14 cellular contexts compared by ENCODE assay signal in the genomic region with DNA sequence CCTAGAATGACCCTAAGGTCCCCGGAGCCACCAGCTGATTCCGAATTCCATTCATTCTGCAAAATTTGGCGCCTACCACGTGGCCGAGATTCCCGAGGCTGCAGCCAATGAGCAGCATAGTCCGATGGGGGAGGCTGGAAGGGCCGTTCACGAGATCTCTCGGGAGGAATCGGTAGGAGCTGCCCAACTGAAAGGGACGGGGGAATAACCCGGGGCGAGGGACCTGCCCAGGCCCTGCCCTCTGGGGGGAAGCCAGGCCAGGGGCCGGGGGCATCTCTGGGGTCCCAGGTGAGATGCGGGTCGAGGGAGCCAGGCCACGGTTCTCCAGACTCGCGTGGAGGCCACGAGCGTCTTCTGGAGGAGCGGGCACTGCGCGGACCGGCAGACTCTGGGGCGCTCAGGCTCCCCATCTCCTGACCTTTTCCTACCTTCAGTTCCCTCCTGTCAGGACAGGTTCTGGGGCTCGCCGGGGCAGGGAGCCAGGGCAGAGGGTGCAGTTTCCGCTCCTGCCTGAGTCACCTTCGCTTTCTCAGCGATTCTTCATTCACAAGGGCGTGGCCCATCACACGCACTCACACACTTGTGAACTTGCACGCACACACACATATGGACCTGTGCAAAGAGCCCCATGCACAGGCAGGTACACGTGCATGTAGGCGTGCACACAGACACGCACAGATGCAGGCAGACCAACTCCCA. TPM values are rescaled to one million over a fixed set of nuclear protein-coding genes. Genes with fewer than 3 reads are reported as not detected.
A peak's percentile ranks its signal among the peaks of the same experiment; 100 is the strongest.
DNase-seq lines count a peak whose midpoint lies in the region; ATAC-seq, FAIRE-seq and TF ChIP-seq lines count a peak whose summit lies in the region.
"Had no signal": no experiment of that assay in that cellular context is flagged by ENCODE, and none has a peak within 500 bp of the region (broad histone marks: within the 10 kb centered on the region; RNA-seq: fewer than 3 reads in every experiment).

No MANE protein-coding gene starts in this region.

- H3K79me2 ChIP-seq in keratinocyte (ENCODE audit: control insufficient read depth, insufficient read depth, low read length), result peaks cover 15% of the 10 kb centered on the region

- dilution Hi-C loops in keratinocyte (cut with MboI; ENCODE audit: extremely low pct_ligation_motif_present, low sequenced_read_pairs), result no loop called here

- H3K9me3 Mint-ChIP-seq in WTC11, result no peaks in the 10 kb centered on the region
- H3K9me3 Mint-ChIP-seq: activated naive CD4-positive, alpha-beta T cell treated with anti-CD3 and anti-CD28 coated beads, Interleukin-2, amount 10 ng/mL, durations not matched to agents 7 days and 5 days had no signal

- H3K4me1 Mint-ChIP-seq in WTC11, result peaks cover 21% of the 10 kb centered on the region

- TF ChIP-seq CTCF in WTC11 (IDR thresholded peaks at IDR 0.05) (no peak), keratinocyte (optimal IDR thresholded peaks at IDR 0.05 in 1 of 3, IDR thresholded peaks at IDR 0.05 in 1 of 3, conservative IDR thresholded peaks at IDR 0.05 in 1 of 3; ENCODE audit: extremely low read depth in 1 of 3, insufficient read depth in 2 of 3, low read length in 3 of 3) (no peak)

- CTCF ChIA-PET in WTC11 (lab: Charles Lee), result interaction anchor here (0.7 to 3.7 kb wide), 4 partner anchors 70 to 320 kb away, joined by 3 to 14 read pairs (median 4); no protein-coding TSS in a partner anchor

- H3K4me1 ChIP-seq in keratinocyte (ENCODE audit: control insufficient read depth, extremely low read depth, insufficient read depth, low read length), result peaks cover 24% of the 10 kb centered on the region
- H3K4me1 ChIP-seq: gastroesophageal sphincter had no signal

- no peaks in the 10 kb centered on the region for H3K9me3 ChIP-seq in keratinocyte (ENCODE audit: control insufficient read depth, low read depth, low read length)
- H3K9me3 ChIP-seq: gastroesophageal sphincter had no signal

- H3K4me2 ChIP-seq in keratinocyte (ENCODE audit: control insufficient read depth, extremely low read depth, insufficient read depth, low read depth, low read length), result peak overlapping the region; percentile 54

- H3K27me3 ChIP-seq in H7 (ENCODE audit: control insufficient read depth, insufficient read depth, low read length) (no peaks in the 10 kb centered on the region), keratinocyte (ENCODE audit: control insufficient read depth, extremely low read depth, insufficient read depth, low read length) (no peaks in the 10 kb centered on the region)

- H3K4me3 ChIP-seq in H7 (ENCODE audit: insufficient read depth, low read depth, low read length) (no peak overlapping the region), keratinocyte (ENCODE audit: control insufficient read depth in 2 of 3, extremely low read depth in 1 of 3, insufficient read depth in 2 of 3, low read depth in 1 of 3, low read length in 3 of 3) (peak overlapping the region in 2 of 3 experiments; percentile 12 to 21)
- H3K4me3 ChIP-seq: gastroesophageal sphincter had no signal

- peak overlapping the region; percentile 93 for H3K27ac ChIP-seq in keratinocyte (ENCODE audit: control insufficient read depth, insufficient read depth, low read length)
- H3K27ac ChIP-seq: gastroesophageal sphincter had no signal

- H3K27me3 Mint-ChIP-seq in WTC11 (ENCODE audit: low read depth), result no peaks in the 10 kb centered on the region
- H3K27me3 Mint-ChIP-seq: activated naive CD4-positive, alpha-beta T cell treated with anti-CD3 and anti-CD28 coated beads, Interleukin-2, amount 10 ng/mL, durations not matched to agents 7 days and 5 days had no signal

- peak overlapping the region; percentile 69 for H3K9ac ChIP-seq in keratinocyte (ENCODE audit: control insufficient read depth, extremely low read depth, insufficient read depth, low read length)

- peak; percentile 7 for ATAC-seq in WTC11
- ATAC-seq in GM21717 (IDR thresholded peaks at IDR 0.05; ENCODE audit: unreplicated experiment), result no peak
- ATAC-seq in GM21360 (IDR thresholded peaks at IDR 0.05; ENCODE audit: unreplicated experiment), result no peak
- ATAC-seq: gastroesophageal sphincter had no signal

- H3K36me3 ChIP-seq in H7 (replicated peaks; ENCODE audit: control insufficient read depth, insufficient read depth, low read length) (peaks cover 6% of the 10 kb centered on the region), keratinocyte (ENCODE audit: control insufficient read depth in 2 of 2, extremely low read depth in 1 of 2, insufficient read depth in 2 of 2, low read length in 2 of 2) (peaks cover 7 to 26% of the 10 kb centered on the region in 2 experiments)

- POLR2A ChIA-PET in WTC11 (lab: Charles Lee), result no interaction called here

- no peak overlapping the region for H3K4me3 Mint-ChIP-seq in WTC11
- H3K4me3 Mint-ChIP-seq: activated naive CD4-positive, alpha-beta T cell treated with anti-CD3 and anti-CD28 coated beads, Interleukin-2, amount 10 ng/mL, durations not matched to agents 7 days and 5 days had no signal

- DNase-seq in A172 (ENCODE audit: low spot score) (peak; percentile 59), H7 (peak; percentile 65), WTC11 (ENCODE audit: low spot score) (peak; percentile 66), keratinocyte (ENCODE audit: low read depth, low spot score) (peak; percentile 99), RPMI8226 (no peak), HPDE6-E6E7 (ENCODE audit: extremely low spot score) (no peak)
- DNase-seq: activated naive CD4-positive, alpha-beta T cell treated with anti-CD3 and anti-CD28 coated beads, Interleukin-2, amount 10 ng/mL, durations not matched to agents 7 days and 5 days; NCI-H1930; SIG-M5; stimulated activated naive CD4-positive, alpha-beta T cell had no signal

- H3K36me3 Mint-ChIP-seq in WTC11, result peaks cover 8% of the 10 kb centered on the region
- H3K36me3 Mint-ChIP-seq: activated naive CD4-positive, alpha-beta T cell treated with anti-CD3 and anti-CD28 coated beads, Interleukin-2, amount 10 ng/mL, durations not matched to agents 7 days and 5 days had no signal

- H3K9me1 ChIP-seq in keratinocyte (ENCODE audit: control insufficient read depth, extremely low read depth, insufficient read depth, low read length), result no peaks in the 10 kb centered on the region

- peaks cover 11% of the 10 kb centered on the region for H4K20me1 ChIP-seq in keratinocyte (ENCODE audit: control insufficient read depth, extremely low read depth, insufficient read depth, low read length)

- 0 out of 2 replicates have a peak overlapping the region, but pooled peaks have one; percentile 84 for H3K27ac Mint-ChIP-seq in WTC11
- H3K27ac Mint-ChIP-seq: activated naive CD4-positive, alpha-beta T cell treated with anti-CD3 and anti-CD28 coated beads, Interleukin-2, amount 10 ng/mL, durations not matched to agents 7 days and 5 days had no signal

- H2AFZ ChIP-seq in keratinocyte (ENCODE audit: control insufficient read depth, low read length), result no peak overlapping the region

- FAIRE-seq in keratinocyte (lab: Jason Lieb, UNC), result peak; percentile 97
- FAIRE-seq: TTC549 had no signal

TF ChIP-seq in WTC11, 78 proteins besides CTCF, POLR2A, EP300 and RAD21 (continues in another document):
- TF ChIP-seq MXD4 (CRISPR knock-in tag; IDR thresholded peaks at IDR 0.05; ENCODE audit: borderline replicate concordance) (no peak), PRRX2 (CRISPR knock-in tag; IDR thresholded peaks at IDR 0.05) (no peak), NR1H2 (CRISPR knock-in tag; IDR thresholded peaks at IDR 0.05) (no peak), NFATC4 (CRISPR knock-in tag; IDR thresholded peaks at IDR 0.05) (no peak)
- TF ChIP-seq, protein P1, sequence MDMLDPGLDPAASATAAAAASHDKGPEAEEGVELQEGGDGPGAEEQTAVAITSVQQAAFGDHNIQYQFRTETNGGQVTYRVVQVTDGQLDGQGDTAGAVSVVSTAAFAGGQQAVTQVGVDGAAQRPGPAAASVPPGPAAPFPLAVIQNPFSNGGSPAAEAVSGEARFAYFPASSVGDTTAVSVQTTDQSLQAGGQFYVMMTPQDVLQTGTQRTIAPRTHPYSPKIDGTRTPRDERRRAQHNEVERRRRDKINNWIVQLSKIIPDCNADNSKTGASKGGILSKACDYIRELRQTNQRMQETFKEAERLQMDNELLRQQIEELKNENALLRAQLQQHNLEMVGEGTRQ (CRISPR knock-in tag; IDR thresholded peaks at IDR 0.05), result peak; percentile 48
- TF ChIP-seq, protein P2, sequence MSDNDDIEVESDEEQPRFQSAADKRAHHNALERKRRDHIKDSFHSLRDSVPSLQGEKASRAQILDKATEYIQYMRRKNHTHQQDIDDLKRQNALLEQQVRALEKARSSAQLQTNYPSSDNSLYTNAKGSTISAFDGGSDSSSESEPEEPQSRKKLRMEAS (CRISPR knock-in tag; IDR thresholded peaks at IDR 0.05), result no peak
- TF ChIP-seq, protein P3, sequence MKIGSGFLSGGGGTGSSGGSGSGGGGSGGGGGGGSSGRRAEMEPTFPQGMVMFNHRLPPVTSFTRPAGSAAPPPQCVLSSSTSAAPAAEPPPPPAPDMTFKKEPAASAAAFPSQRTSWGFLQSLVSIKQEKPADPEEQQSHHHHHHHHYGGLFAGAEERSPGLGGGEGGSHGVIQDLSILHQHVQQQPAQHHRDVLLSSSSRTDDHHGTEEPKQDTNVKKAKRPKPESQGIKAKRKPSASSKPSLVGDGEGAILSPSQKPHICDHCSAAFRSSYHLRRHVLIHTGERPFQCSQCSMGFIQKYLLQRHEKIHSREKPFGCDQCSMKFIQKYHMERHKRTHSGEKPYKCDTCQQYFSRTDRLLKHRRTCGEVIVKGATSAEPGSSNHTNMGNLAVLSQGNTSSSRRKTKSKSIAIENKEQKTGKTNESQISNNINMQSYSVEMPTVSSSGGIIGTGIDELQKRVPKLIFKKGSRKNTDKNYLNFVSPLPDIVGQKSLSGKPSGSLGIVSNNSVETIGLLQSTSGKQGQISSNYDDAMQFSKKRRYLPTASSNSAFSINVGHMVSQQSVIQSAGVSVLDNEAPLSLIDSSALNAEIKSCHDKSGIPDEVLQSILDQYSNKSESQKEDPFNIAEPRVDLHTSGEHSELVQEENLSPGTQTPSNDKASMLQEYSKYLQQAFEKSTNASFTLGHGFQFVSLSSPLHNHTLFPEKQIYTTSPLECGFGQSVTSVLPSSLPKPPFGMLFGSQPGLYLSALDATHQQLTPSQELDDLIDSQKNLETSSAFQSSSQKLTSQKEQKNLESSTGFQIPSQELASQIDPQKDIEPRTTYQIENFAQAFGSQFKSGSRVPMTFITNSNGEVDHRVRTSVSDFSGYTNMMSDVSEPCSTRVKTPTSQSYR (CRISPR knock-in tag; IDR thresholded peaks at IDR 0.05), result no peak

RNA-seq across cellular contexts. Expression of a gene that starts 15.5 kb away (rescaled TPM):
- total RNA-seq in A172 (2014; rRNA removed; shearing (Covaris generic)), result 207 and 208 TPM in 2 replicates
- total RNA-seq in H7 (2014; rRNA removed; shearing (Covaris generic)), result 725 and 892 TPM in 2 replicates
- 459 to 481 TPM (median 480 TPM) in 3 replicates for total RNA-seq in WTC11 (2021)
- polyA plus RNA-seq in keratinocyte, result 133 to 291 TPM (median 149 TPM) in 3 replicates
- polyA plus RNA-seq in keratinocyte (2011; ENCODE audit: low read depth), result 120 TPM
- polyA plus RNA-seq in keratinocyte (2011; cell fraction: cytosol; rRNA removed), result 92.2 and 328 TPM in 2 replicates
- 106 and 176 TPM in 2 replicates for polyA plus RNA-seq in keratinocyte (2011; cell fraction: nucleus; rRNA removed)
- polyA plus RNA-seq in keratinocyte (2012; ENCODE audit: low replicate concordance), result 132 and 514 TPM in 2 replicates
- 100 to 357 TPM (median 134 TPM) in 3 replicates for polyA minus RNA-seq in keratinocyte
- 829 TPM for polyA minus RNA-seq in keratinocyte (2011; cell fraction: cytosol; rRNA and poly(A)+ RNA removed)
- 210 and 230 TPM in 2 replicates for polyA minus RNA-seq in keratinocyte (2011; cell fraction: nucleus; rRNA and poly(A)+ RNA removed)

Comparison
In these comparisons a context has a peak if more than half of its experiments do, and no peak if none do; other contexts are left out.
1. DNase-seq: peak in A172 (single experiment), H7 (single experiment), WTC11 (single experiment) and keratinocyte (single experiment); none in RPMI8226 (single experiment) and HPDE6-E6E7 (single experiment).